In the genomic region with DNA sequence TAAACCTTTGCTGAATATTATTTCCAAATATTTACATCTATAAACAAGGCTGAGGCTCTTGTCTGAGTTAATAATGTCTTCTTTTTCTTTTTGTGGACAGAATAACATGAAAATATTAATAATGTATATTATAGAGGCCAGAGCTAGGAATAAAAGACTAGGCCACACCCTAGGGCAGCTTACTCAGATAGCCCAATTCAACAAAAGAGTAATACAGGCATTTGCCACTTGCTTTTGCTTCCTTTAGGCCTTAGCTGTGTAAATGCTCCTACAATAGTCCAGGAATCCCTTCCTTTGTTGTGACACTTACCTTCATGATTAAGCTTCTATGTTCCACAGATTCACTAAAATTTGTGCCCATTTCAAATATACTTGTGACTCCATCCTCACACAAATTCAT, we compare ENCODE assay signal across 20 cellular contexts. TPM values are rescaled to one million over a fixed set of nuclear protein-coding genes. Genes with fewer than 3 reads are reported as not detected.
DNase-seq lines count a peak whose midpoint lies in the region; ATAC-seq, FAIRE-seq and TF ChIP-seq lines count a peak whose summit lies in the region.
"Had no signal": no experiment of that assay in that cellular context is flagged by ENCODE, and none has a peak within 500 bp of the region (broad histone marks: within the 10 kb centered on the region; RNA-seq: fewer than 3 reads in every experiment).

No MANE protein-coding gene starts in this region.

- H3K4me2 ChIP-seq in endothelial cell of umbilical vein (ENCODE audit: insufficient read depth, low read length), result peak overlapping the region; percentile 34
- H3K4me2 ChIP-seq: GM23338 had no signal

- CTCF ChIA-PET in endothelial cell of umbilical vein (lab: Charles Lee), result interaction anchor here (2.6 kb wide), 1 partner anchor 17 kb away, joined by 8 read pairs; a partner anchor contains a TSS

- H3K4me1 ChIP-seq in SJSA1 (replicated peaks) (peaks cover 10% of the 10 kb centered on the region), endothelial cell of umbilical vein (ENCODE audit: control insufficient read depth, extremely low read depth, insufficient read depth, low read length) (no peaks in the 10 kb centered on the region), foreskin keratinocyte (peaks cover 10% of the 10 kb centered on the region)

- dilution Hi-C loops in endothelial cell of umbilical vein (cut with MboI; ENCODE audit: extremely low pct_ligation_motif_present, low sequenced_read_pairs), result no loop called here

- H3K9me3 ChIP-seq in SJSA1 (replicated peaks), result no peaks in the 10 kb centered on the region
- H3K9me3 ChIP-seq in endothelial cell of umbilical vein (replicated peaks; ENCODE audit: control insufficient read depth, insufficient read depth, low read length), result peaks cover 2% of the 10 kb centered on the region
- H3K9me3 ChIP-seq: BE2C had no signal

- H3K27ac ChIP-seq in SJSA1 (peak overlapping the region; percentile 24), endothelial cell of umbilical vein (ENCODE audit: insufficient read depth, low read depth, low read length) (no peak overlapping the region), foreskin keratinocyte (peak overlapping the region; percentile 3)

- TF ChIP-seq CTCF in endothelial cell of umbilical vein (IDR thresholded peaks at IDR 0.05; ENCODE audit: extremely low read depth in 1 of 2, insufficient read depth in 1 of 2, low read depth in 1 of 2, low read length in 2 of 2), result no peak
- TF ChIP-seq CTCF in foreskin keratinocyte (conservative IDR thresholded peaks at IDR 0.05), result no peak

- BruUV-seq in endothelial cell of umbilical vein (replicated peaks; lab: Mats Ljungman, UMichigan), result no TSS peak

- ATAC-seq in foreskin keratinocyte, result peak; percentile 29
- ATAC-seq: GM23338, HepG2 had no signal

- DNase-seq in SJSA1 (ENCODE audit: low read depth in 1 of 2, low spot score in 2 of 2) (no peak), endothelial cell of umbilical vein (ENCODE audit: low read depth, low spot score) (no peak), foreskin keratinocyte (peak in 1 of 2 donors; percentile 12), cardiac septum (ENCODE audit: low spot score) (no peak), DMS53 (lab: John Stamatoyannopoulos, UW) (no peak), NCI-H345 (lab: John Stamatoyannopoulos, UW) (no peak)
- DNase-seq: ACHN; BE2C; C1 segment of cervical spinal cord; CD4-positive, CD25-positive, alpha-beta regulatory T cell; CD8-positive, alpha-beta memory T cell; COR-L47; DMS79; GDM1 had no signal

- no peak overlapping the region for H2AFZ ChIP-seq in endothelial cell of umbilical vein (ENCODE audit: low read depth, low read length)
- H2AFZ ChIP-seq: GM23338 had no signal

- no peaks in the 10 kb centered on the region for H4K20me1 ChIP-seq in endothelial cell of umbilical vein (replicated peaks; ENCODE audit: control insufficient read depth, extremely low read depth, insufficient read depth, low read length)

- no peaks in the 10 kb centered on the region for H3K27me3 ChIP-seq in SJSA1 (replicated peaks)
- H3K27me3 ChIP-seq in endothelial cell of umbilical vein (ENCODE audit: control insufficient read depth in 2 of 2, insufficient read depth in 2 of 2, low read length in 2 of 2), result no peaks in the 10 kb centered on the region
- no peaks in the 10 kb centered on the region for H3K27me3 ChIP-seq in foreskin keratinocyte
- H3K27me3 ChIP-seq: BE2C had no signal

- H3K4me3 ChIP-seq in SJSA1 (no peak overlapping the region), endothelial cell of umbilical vein (replicated peaks in 1 of 3; ENCODE audit: insufficient read depth in 1 of 3, low read depth in 1 of 3, low read length in 3 of 3) (no peak overlapping the region)
- H3K4me3 ChIP-seq: GM23338 had no signal

- TF ChIP-seq POLR2A in endothelial cell of umbilical vein (IDR thresholded peaks at IDR 0.05; ENCODE audit: low read depth, low read length), result no peak

- H3K9ac ChIP-seq in endothelial cell of umbilical vein (replicated peaks; ENCODE audit: extremely low read depth, insufficient read depth, low read length), result no peak overlapping the region

- intact Hi-C loops in endothelial cell of umbilical vein (cut with micrococcal nuclease) (no loop called here), cardiac septum (cut with DNase I) (no loop called here)

- FAIRE-seq in endothelial cell of umbilical vein (lab: Jason Lieb, UNC), result no peak
- FAIRE-seq: A204.1, D721Med, GM18507, HepG2 had no signal

- POLR2A ChIA-PET in endothelial cell of umbilical vein (lab: Charles Lee), result no interaction called here

- no peaks in the 10 kb centered on the region for H3K79me2 ChIP-seq in endothelial cell of umbilical vein (ENCODE audit: control insufficient read depth, insufficient read depth, low read length)

- H3K36me3 ChIP-seq in SJSA1, result no peaks in the 10 kb centered on the region
- peaks cover 0 to 3% of the 10 kb centered on the region in 2 experiments for H3K36me3 ChIP-seq in endothelial cell of umbilical vein (ENCODE audit: control insufficient read depth in 2 of 2, extremely low read depth in 1 of 2, insufficient read depth in 2 of 2, low read length in 2 of 2)
- H3K36me3 ChIP-seq: BE2C had no signal

- H3K9me1 ChIP-seq in endothelial cell of umbilical vein (replicated peaks; ENCODE audit: control insufficient read depth, extremely low read depth, insufficient read depth, low read length), result no peaks in the 10 kb centered on the region

TF ChIP-seq in endothelial cell of umbilical vein, 7 proteins besides CTCF, POLR2A, EP300 and RAD21:
- TF ChIP-seq GATA2 (IDR thresholded peaks at IDR 0.05; ENCODE audit: insufficient read depth, insufficient read length, low read depth, low read length), result no peak
- no peak for TF ChIP-seq FOS (IDR thresholded peaks at IDR 0.05; ENCODE audit: borderline replicate concordance, insufficient read depth, low read length)
- TF ChIP-seq EZH2 (IDR thresholded peaks at IDR 0.05; ENCODE audit: borderline replicate concordance, low read depth, low read length, severe bottlenecking), result no peak
- no peak for TF ChIP-seq MYC (IDR thresholded peaks at IDR 0.05; ENCODE audit: low read depth, low read length)
- TF ChIP-seq JUN (IDR thresholded peaks at IDR 0.05; ENCODE audit: borderline replicate concordance, insufficient read depth, insufficient read length, low read depth), result no peak
- TF ChIP-seq POLR2AphosphoS5 (IDR thresholded peaks at IDR 0.05; ENCODE audit: insufficient read depth, low read depth, low read length), result no peak
- TF ChIP-seq, protein P1, sequence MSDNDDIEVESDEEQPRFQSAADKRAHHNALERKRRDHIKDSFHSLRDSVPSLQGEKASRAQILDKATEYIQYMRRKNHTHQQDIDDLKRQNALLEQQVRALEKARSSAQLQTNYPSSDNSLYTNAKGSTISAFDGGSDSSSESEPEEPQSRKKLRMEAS (IDR thresholded peaks at IDR 0.05; ENCODE audit: insufficient read depth, insufficient read length), result no peak
TF ChIP-seq in endothelial cell of umbilical vein: peak in this region for 0.

RNA-seq across cellular contexts. Expression of a gene that starts 16.5 kb away (rescaled TPM):
- 0.05 and 0.09 TPM in 2 replicates for total RNA-seq in SJSA1 (2014; rRNA removed; shearing (Covaris generic))
- total RNA-seq in endothelial cell of umbilical vein (0.71 and 0.76 TPM in 2 replicates), foreskin keratinocyte (0.03 and 0.04 TPM in 2 replicates), cardiac septum (0.38 TPM)
- polyA plus RNA-seq in endothelial cell of umbilical vein (0.30 and 0.39 TPM in 2 replicates), foreskin keratinocyte (0.01 TPM in 2 replicates)
- 0.09 and 0.18 TPM in 2 replicates for polyA plus RNA-seq in endothelial cell of umbilical vein (2011; cell fraction: cytosol; rRNA removed)
- 2.4 and 2.8 TPM in 2 replicates for polyA plus RNA-seq in endothelial cell of umbilical vein (2011; cell fraction: nucleus; rRNA removed)
- 0.16 and 0.24 TPM in 2 replicates for polyA plus RNA-seq in endothelial cell of umbilical vein (2012)
- 1.5 and 1.6 TPM in 2 replicates for polyA minus RNA-seq in endothelial cell of umbilical vein
- polyA minus RNA-seq in endothelial cell of umbilical vein (2011; cell fraction: cytosol; rRNA and poly(A)+ RNA removed), result not detected
- 5.6 and 8.0 TPM in 2 replicates for polyA minus RNA-seq in endothelial cell of umbilical vein (2011; cell fraction: nucleus; rRNA and poly(A)+ RNA removed)
- total RNA-seq: Daoy, GM23338 had no signal
- polyA plus RNA-seq: CD8-positive, alpha-beta memory T cell; GM23338 had no signal
